Comparison of ENCODE assay signal across 1 cellular context in the genomic region with DNA sequence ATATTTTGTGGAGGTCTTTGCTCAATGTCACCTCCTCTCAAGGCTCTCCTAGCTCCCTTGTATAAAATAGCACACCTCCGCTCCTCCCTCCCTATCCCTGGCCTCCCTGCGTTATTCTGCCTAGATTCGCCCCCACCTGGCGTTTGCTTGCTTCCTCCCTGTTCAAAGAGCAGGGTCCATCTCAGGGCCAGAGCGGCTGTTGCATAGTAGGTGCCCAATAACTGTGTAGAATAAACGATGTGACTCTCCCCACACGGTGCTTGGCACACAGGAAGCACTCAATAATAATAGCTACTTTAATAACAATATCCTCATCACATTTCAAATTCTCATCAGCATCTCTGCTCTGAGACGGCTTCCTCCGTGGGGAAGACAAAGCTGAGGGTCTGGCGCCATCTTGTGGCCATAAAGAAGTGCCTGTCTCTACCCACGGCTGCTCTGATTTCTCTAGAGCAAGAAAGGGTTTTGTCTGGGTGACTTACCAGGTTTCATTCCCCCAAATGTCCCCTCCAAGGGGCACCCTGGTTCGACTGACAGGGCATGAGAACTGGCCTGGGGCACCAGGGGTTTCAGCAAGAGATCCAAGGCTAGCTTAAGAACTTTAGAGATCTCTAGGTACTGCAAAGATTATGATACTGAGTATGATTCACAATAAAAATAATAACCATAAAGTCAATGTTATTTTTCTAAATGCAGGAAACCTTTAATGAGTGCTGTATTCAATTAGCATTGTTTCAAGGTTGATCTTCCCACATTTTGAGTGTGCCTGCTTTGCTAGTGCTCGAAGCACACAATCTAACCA.
TF ChIP-seq lines count a peak whose summit lies in the region.

No MANE protein-coding gene starts in this region.

TF ChIP-seq in H1, 55 proteins besides CTCF, POLR2A, EP300 and RAD21:
- no peak for TF ChIP-seq BRCA1 (IDR thresholded peaks at IDR 0.05; ENCODE audit: low read depth, low read length)
- TF ChIP-seq, protein P1, sequence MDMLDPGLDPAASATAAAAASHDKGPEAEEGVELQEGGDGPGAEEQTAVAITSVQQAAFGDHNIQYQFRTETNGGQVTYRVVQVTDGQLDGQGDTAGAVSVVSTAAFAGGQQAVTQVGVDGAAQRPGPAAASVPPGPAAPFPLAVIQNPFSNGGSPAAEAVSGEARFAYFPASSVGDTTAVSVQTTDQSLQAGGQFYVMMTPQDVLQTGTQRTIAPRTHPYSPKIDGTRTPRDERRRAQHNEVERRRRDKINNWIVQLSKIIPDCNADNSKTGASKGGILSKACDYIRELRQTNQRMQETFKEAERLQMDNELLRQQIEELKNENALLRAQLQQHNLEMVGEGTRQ (IDR thresholded peaks at IDR 0.05; ENCODE audit: low read length), result no peak
- 0 out of 4 replicates have a peak, but pooled peaks of 1 of the 2 experiments have one; percentile 34 for TF ChIP-seq SIN3A (conservative IDR thresholded peaks at IDR 0.05 in 1 of 2, IDR thresholded peaks at IDR 0.05 in 1 of 2; ENCODE audit: low read depth in 1 of 2, low read length in 2 of 2)
- no peak for TF ChIP-seq RNF2 (IDR thresholded peaks at IDR 0.05; ENCODE audit: borderline replicate concordance, low read depth, low read length, missing control alignments, poor library complexity, severe bottlenecking)
- no peak for TF ChIP-seq SIRT6 (IDR thresholded peaks at IDR 0.05; ENCODE audit: low read length)
- no peak for TF ChIP-seq TBP (IDR thresholded peaks at IDR 0.05; ENCODE audit: low read depth, low read length)
- TF ChIP-seq SRF (IDR thresholded peaks at IDR 0.05; ENCODE audit: low read depth, low read length), result no peak
